In genomic region chr12:100141666-100141997, GRCh38 we compare ENCODE assay signal across 8 cellular contexts. TPM values are rescaled to one million over a fixed set of nuclear protein-coding genes. Genes with fewer than 3 reads are reported as not detected.
DNase-seq lines count a peak whose midpoint lies in the region; ATAC-seq, FAIRE-seq and TF ChIP-seq lines count a peak whose summit lies in the region.

No MANE protein-coding gene starts in this region.

- H3K27me3 Mint-ChIP-seq in activated T-cell treated with anti-CD3 and anti-CD28 coated beads, Interleukin-2, amount 50 U/mL, for 24 hours: no peaks in the 10 kb centered on the region

- SMC1A ChIA-PET in GM12878 (lab: Charles Lee; ENCODE audit: uncharacterized antibody, unreplicated experiment): no interaction called here

- no peaks in the 10 kb centered on the region for H3K36me3 ChIP-seq in OCI-LY3 (replicated peaks; ENCODE audit: low read depth, low read length)
- no peaks in the 10 kb centered on the region for H3K36me3 ChIP-seq in GM12878 (ENCODE audit: control insufficient read depth in 2 of 2, insufficient read depth in 2 of 2, low read length in 1 of 2)
- H3K36me3 ChIP-seq in spleen: no peaks in the 10 kb centered on the region

- H3K9me3 Mint-ChIP-seq in activated T-cell treated with anti-CD3 and anti-CD28 coated beads, Interleukin-2, amount 50 U/mL, for 24 hours: no peaks in the 10 kb centered on the region

- ATAC-seq in HG02938 (IDR thresholded peaks at IDR 0.05; ENCODE audit: unreplicated experiment) (peak; percentile 32), GM12878 (peak; percentile 40)

- H3K4me3 ChIP-seq in OCI-LY3 (ENCODE audit: low read length): peak overlapping the region; percentile 96
- peak overlapping the region; percentile 88 for H3K4me3 ChIP-seq in GM12878
- peak overlapping the region; percentile 88 for H3K4me3 ChIP-seq in iPS-18c (ENCODE audit: insufficient read depth, low read depth, low read length)
- H3K4me3 ChIP-seq in spleen: peak overlapping the region; percentile 81 to 99 (median 92)

- no peak for TF ChIP-seq EP300 in GM12878 (IDR thresholded peaks at IDR 0.05; ENCODE audit: borderline replicate concordance in 1 of 2, control insufficient read depth in 1 of 2, low read depth in 2 of 2, low read length in 2 of 2)

- no peak for TF ChIP-seq RAD21 in GM12878 (IDR thresholded peaks at IDR 0.05; ENCODE audit: insufficient read depth, low read depth, low read length)

- no peak for DNase-seq in activated T-cell treated with anti-CD3 and anti-CD28 coated beads, Interleukin-2, amount 50 U/mL, for 24 hours
- no peak for DNase-seq in activated T-cell treated with anti-CD3 and anti-CD28 coated beads, Interleukin-2, amount 50 U/mL, for 48 hours
- DNase-seq in GM12878 (ENCODE audit: low read depth, low spot score) (no peak), spleen (no peak), NCI-H2196 treated with DMSO at 0.1 percent for 48 hours (lab: John Stamatoyannopoulos, UW; ENCODE audit: unreplicated experiment) (no peak)

- peak overlapping the region; percentile 92 for H3K4me2 ChIP-seq in OCI-LY3 (ENCODE audit: low read length)
- H3K4me2 ChIP-seq in GM12878 (ENCODE audit: control insufficient read depth, insufficient read depth): peak overlapping the region; percentile 61

- H3K27me3 ChIP-seq in OCI-LY3 (ENCODE audit: low read depth, low read length): no peaks in the 10 kb centered on the region
- no peaks in the 10 kb centered on the region for H3K27me3 ChIP-seq in GM12878 (replicated peaks in 1 of 2; ENCODE audit: control insufficient read depth in 2 of 2, insufficient read depth in 2 of 2, low read length in 1 of 2)
- H3K27me3 ChIP-seq in spleen (replicated peaks in 1 of 7): no peaks in the 10 kb centered on the region

- CTCF ChIA-PET in GM12878 (lab: Yijun Ruan, JAX): no interaction called here

- TF ChIP-seq CTCF in OCI-LY3 (IDR thresholded peaks at IDR 0.05; ENCODE audit: low read depth, low read length): no peak
- no peak for TF ChIP-seq CTCF in GM12878 (IDR thresholded peaks at IDR 0.05 in 2 of 3, conservative IDR thresholded peaks at IDR 0.05 in 1 of 3; ENCODE audit: control insufficient read depth in 2 of 3, extremely low read depth in 1 of 3, insufficient read depth in 1 of 3, low read depth in 3 of 3, low read length in 3 of 3)
- TF ChIP-seq CTCF in spleen (IDR thresholded peaks at IDR 0.05 in 8 of 11, conservative IDR thresholded peaks at IDR 0.05 in 3 of 11): no peak

- H3K4me1 ChIP-seq in OCI-LY3 (ENCODE audit: low read length): peaks cover 29% of the 10 kb centered on the region
- peaks cover 14% of the 10 kb centered on the region for H3K4me1 ChIP-seq in GM12878 (ENCODE audit: control insufficient read depth, insufficient read depth, low read length)
- peaks cover 15 to 72% (median 55%) of the 10 kb centered on the region in 6 donors for H3K4me1 ChIP-seq in spleen

- H3K36me3 Mint-ChIP-seq in activated T-cell treated with anti-CD3 and anti-CD28 coated beads, Interleukin-2, amount 50 U/mL, for 24 hours (ENCODE audit: low read depth): peaks cover 36% of the 10 kb centered on the region

- POLR2A ChIA-PET in GM12878 (lab: Charles Lee): no interaction called here

- intact Hi-C loops in GM12878 (cut with micrococcal nuclease; ENCODE audit: unreplicated experiment) (loop anchor here (5.0 kb wide), 1 partner anchor 126 kb away; the partner anchor contains the start of genes DEPDC4 and SCYL2), spleen (cut with DNase I; ENCODE audit: low total_unique reads) (loop anchor here (5.0 kb wide), 1 partner anchor 61 kb away; the partner anchor contains the start of gene ACTR6)

- H2AFZ ChIP-seq in OCI-LY3 (ENCODE audit: low read depth, low read length): 0 out of 2 replicates have a peak overlapping the region, but pooled peaks have one; percentile 44
- peak overlapping the region; percentile 94 for H2AFZ ChIP-seq in GM12878 (ENCODE audit: control insufficient read depth, low read depth, low read length)

- H3K9ac ChIP-seq in OCI-LY3 (ENCODE audit: low read length) (peak overlapping the region; percentile 87), GM12878 (ENCODE audit: control insufficient read depth, insufficient read depth, low read length) (peak overlapping the region; percentile 97)

- 0% methylated on average over 6 of the region's 6 CpGs for WGBS in GM12878 (ENCODE audit: insufficient coverage, insufficient replicate concordance, low lambda C conversion rate, missing lambda C conversion rate)
- WGBS in spleen, 5 donors: 12 to 21% (median 16%) methylated on average over 6 of the region's 6 CpGs

- peaks cover 33% of the 10 kb centered on the region for H4K20me1 ChIP-seq in OCI-LY3 (ENCODE audit: insufficient read depth, low read length)
- H4K20me1 ChIP-seq in GM12878 (ENCODE audit: control insufficient read depth, insufficient read depth): no peaks in the 10 kb centered on the region

- H3K27ac Mint-ChIP-seq in activated T-cell treated with anti-CD3 and anti-CD28 coated beads, Interleukin-2, amount 50 U/mL, for 24 hours: peak overlapping the region; percentile 100

- no peaks in the 10 kb centered on the region for H3K9me3 ChIP-seq in OCI-LY3 (ENCODE audit: insufficient read depth, low read length)
- no peaks in the 10 kb centered on the region for H3K9me3 ChIP-seq in GM12878 (replicated peaks; ENCODE audit: control insufficient read depth, insufficient read depth, low read length)
- H3K9me3 ChIP-seq in iPS-18c (ENCODE audit: control insufficient read depth, insufficient read depth, low read length): peaks cover 4% of the 10 kb centered on the region
- no peaks in the 10 kb centered on the region for H3K9me3 ChIP-seq in spleen

- TF ChIP-seq POLR2A in GM12878 (IDR thresholded peaks at IDR 0.05; ENCODE audit: low read depth, low read length): no peak
- no peak for TF ChIP-seq POLR2A in spleen (IDR thresholded peaks at IDR 0.05)

- RAD21 ChIA-PET in GM12878 (lab: Charles Lee; ENCODE audit: unreplicated experiment): no interaction called here

- peak overlapping the region; percentile 99 for H3K4me3 Mint-ChIP-seq in activated T-cell treated with anti-CD3 and anti-CD28 coated beads, Interleukin-2, amount 50 U/mL, for 24 hours

- in situ Hi-C loops in GM12878 (cut with MboI): no loop called here

- peak overlapping the region; percentile 60 for H3K27ac ChIP-seq in OCI-LY3 (ENCODE audit: low read length)
- peak overlapping the region; percentile 94 for H3K27ac ChIP-seq in GM12878 (ENCODE audit: control insufficient read depth, insufficient read depth)
- H3K27ac ChIP-seq in spleen: peak overlapping the region in 7 of 8 donors; percentile 94 to 98 (median 97)

- no peak for FAIRE-seq in GM12878 (lab: Jason Lieb, UNC)

- no TSS peak for BruUV-seq in GM12878 (replicated peaks; lab: Mats Ljungman, UMichigan)

- H3K79me2 ChIP-seq in OCI-LY3 (ENCODE audit: low read length): peaks cover 58% of the 10 kb centered on the region
- H3K79me2 ChIP-seq in GM12878 (ENCODE audit: control insufficient read depth, insufficient read depth, low read length): peaks cover 53% of the 10 kb centered on the region

- peaks cover 50% of the 10 kb centered on the region for H3K4me1 Mint-ChIP-seq in activated T-cell treated with anti-CD3 and anti-CD28 coated beads, Interleukin-2, amount 50 U/mL, for 24 hours (ENCODE audit: low read depth)

TF ChIP-seq in GM12878, 131 proteins besides CTCF, POLR2A, EP300 and RAD21 (continues in another document):
- TF ChIP-seq CHD2 (IDR thresholded peaks at IDR 0.05; ENCODE audit: borderline replicate concordance, low read depth, low read length) (no peak), TAF1 (IDR thresholded peaks at IDR 0.05; ENCODE audit: borderline replicate concordance, low read depth, low read length) (0 out of 2 replicates have a peak, but pooled peaks have one; percentile 16)

RNA-seq across cellular contexts. Expression of gene BLTP3B, which starts 1.0 kb away (rescaled TPM):
- total RNA-seq in GM12878 (2013; cell fraction: nucleolus; rRNA removed): 45.2 and 53.4 TPM in 2 replicates
- total RNA-seq in GM12878 (2014; rRNA removed): 22.2 and 27.5 TPM in 2 replicates
- total RNA-seq in GM12878 (2014; rRNA removed; fragmentation: Illumina TruSeq; extraction: Trizol): 23.6 and 24.2 TPM in 2 replicates
- total RNA-seq in GM12878 (2021): 15.6 and 18.5 TPM in 2 replicates
- polyA plus RNA-seq in GM12878 (2011; ENCODE audit: low read depth): 6.8 TPM
- 22.8 and 34.2 TPM in 2 replicates for polyA plus RNA-seq in GM12878 (2011; rRNA removed)
- polyA plus RNA-seq in GM12878 (2011; cell fraction: cytosol; rRNA removed): 10.4 and 12.2 TPM in 2 replicates
- 7.3 and 8.7 TPM in 2 replicates for polyA plus RNA-seq in GM12878 (2011; cell fraction: nucleus; rRNA removed)
- 11.2 and 12.2 TPM in 2 replicates for polyA plus RNA-seq in GM12878 (2012)
- polyA plus RNA-seq in GM12878 (2014; fragmentation: Illumina TruSeq; extraction: Trizol): 19.9 and 20.1 TPM in 2 replicates
- 1 to 10 TPM; 3.6 to 6.2 TPM for polyA plus RNA-seq in GM12878 (2014; fragmentation: Nextera tagmentation; extraction: Ambion mirVana)
- polyA plus RNA-seq in GM12878 (2014; rRNA removed): 9.2 and 10.1 TPM in 2 replicates
- 10 to 100 TPM; 12.1 to 15.4 TPM for polyA plus RNA-seq in GM12878 (2016; fragmentation: Nextera tagmentation; extraction: Ambion mirVana)
- polyA minus RNA-seq in GM12878 (2011; rRNA and poly(A)+ RNA removed): 34.8 and 102 TPM in 2 replicates
- 15.2 and 17.3 TPM in 2 replicates for polyA minus RNA-seq in GM12878 (2011; cell fraction: cytosol; rRNA and poly(A)+ RNA removed)
- polyA minus RNA-seq in GM12878 (2011; cell fraction: nucleus; rRNA and poly(A)+ RNA removed): 16.2 and 21.2 TPM in 2 replicates
- 10 to 100 TPM; 29.5 to 42.5 (median 36.3) TPM for total RNA-seq in spleen
- 1 to 10 TPM; 3.8 to 6.3 (median 5.1) TPM for polyA plus RNA-seq in spleen

RNA-seq across cellular contexts. Expression of gene ACTR6, which starts 59.0 kb away (rescaled TPM):
- 27.3 and 40.9 TPM in 2 replicates for total RNA-seq in GM12878 (2013; cell fraction: nucleolus; rRNA removed)
- total RNA-seq in GM12878 (2014; rRNA removed) (17.4 and 23.6 TPM in 2 replicates), GM12878 (2014; rRNA removed; fragmentation: Illumina TruSeq; extraction: Trizol) (38.4 and 40.2 TPM in 2 replicates), GM12878 (2021) (35.6 and 40.7 TPM in 2 replicates), spleen (10 to 100 TPM; 20.1 to 32.4 (median 25.1) TPM)
- polyA plus RNA-seq in GM12878 (2011; ENCODE audit: low read depth): 9.8 TPM
- polyA plus RNA-seq in GM12878 (2011; rRNA removed) (40.2 and 70.8 TPM in 2 replicates), GM12878 (2014; fragmentation: Illumina TruSeq; extraction: Trizol) (37.2 and 47.4 TPM in 2 replicates), GM12878 (2014; fragmentation: Nextera tagmentation; extraction: Ambion mirVana) (10 to 100 TPM; 56.1 to 62.4 TPM), GM12878 (2014; rRNA removed) (15.9 and 22.7 TPM in 2 replicates), GM12878 (2016; fragmentation: Nextera tagmentation; extraction: Ambion mirVana) (10 to 100 TPM; 45.6 to 48.5 TPM), spleen (10 to 100 TPM; 15.0 to 23.1 (median 18.4) TPM)
- polyA plus RNA-seq in GM12878 (2011; cell fraction: cytosol; rRNA removed): 13.8 and 19.5 TPM in 2 replicates
- 12.1 and 18.7 TPM in 2 replicates for polyA plus RNA-seq in GM12878 (2011; cell fraction: nucleus; rRNA removed)
- 17.9 and 29.4 TPM in 2 replicates for polyA plus RNA-seq in GM12878 (2012)
- 7.2 and 8.9 TPM in 2 replicates for polyA minus RNA-seq in GM12878 (2011; rRNA and poly(A)+ RNA removed)
- polyA minus RNA-seq in GM12878 (2011; cell fraction: cytosol; rRNA and poly(A)+ RNA removed): 4.0 and 5.9 TPM in 2 replicates
- polyA minus RNA-seq in GM12878 (2011; cell fraction: nucleus; rRNA and poly(A)+ RNA removed): 9.1 and 12.2 TPM in 2 replicates
